In genomic region chr2:1858733-1859132, GRCh38 we compare ENCODE assay signal across 26 cellular contexts.
"Had no signal": no experiment of that assay in that cellular context is flagged by ENCODE, and none has a peak within 500 bp of the region (broad histone marks: within the 10 kb centered on the region; RNA-seq: fewer than 3 reads in every experiment).

No MANE protein-coding gene starts in this region.

- H3K27ac ChIP-seq: neutrophil, pancreas, psoas muscle, right atrium auricular region, right lobe of liver, sigmoid colon, stomach, thoracic aorta, thyroid gland, tibial nerve, upper lobe of left lung, vagina had no signal

- H3K9me3 ChIP-seq: neutrophil, pancreas, psoas muscle, right atrium auricular region, right lobe of liver, sigmoid colon, stomach, thoracic aorta, thyroid gland, tibial nerve, upper lobe of left lung, vagina had no signal

- ATAC-seq: naive thymus-derived CD8-positive, alpha-beta T cell; natural killer cell treated with Interleukin-12 subunit alpha and Interleukin-12 subunit beta and Interleukin-15 and Interleukin-18, amount 100 ng/mL, for 72 hours; pancreas; psoas muscle; right lobe of liver; stimulated activated effector memory CD8-positive, alpha-beta T cell treated with anti-CD3 and anti-CD28 coated beads, Interleukin-12 subunit alpha, Interleukin-12 subunit beta, amount 100 ng/mL, for 72 hours; stimulated activated naive B cell treated with anti-CD40 and anti-IgM and Interleukin-4, amounts not matched to agents 10 μg/mL and 1 μg/mL and 100 μg/mL, for 72 hours had no signal

- H3K27me3 ChIP-seq: right atrium auricular region, right lobe of liver, thyroid gland, vagina had no signal

- H3K4me3 ChIP-seq: pancreas, psoas muscle, right atrium auricular region, right lobe of liver, sigmoid colon, stomach, thoracic aorta, thyroid gland, tibial nerve, upper lobe of left lung, vagina had no signal

- DNase-seq: naive B cell; naive thymus-derived CD8-positive, alpha-beta T cell; nephron progenitor cell; pancreas; psoas muscle; retina; right lobe of liver; sigmoid colon; small intestine; stimulated activated CD4-positive, alpha-beta T cell treated with anti-CD3 and anti-CD28 coated beads, Interleukin-12 subunit alpha, Interleukin-12 subunit beta, amount 100 ng/mL, for 4 hours; stimulated activated CD4-positive, alpha-beta T cell treated with anti-CD3 and anti-CD28 coated beads, Interleukin-2, amount 100 ng/mL, for 24 hours; stimulated activated CD4-positive, alpha-beta T cell treated with anti-CD3 and anti-CD28 coated beads, Interleukin-2, amount 100 ng/mL, for 48 hours; stimulated activated CD4-positive, alpha-beta T cell treated with anti-CD3 and anti-CD28 coated beads, Interleukin-4, amount 100 ng/mL, for 24 hours; stimulated activated naive B cell treated with anti-CD40 and anti-IgM and Interleukin-4, amounts not matched to agents 10 μg/mL and 1 μg/mL and 100 μg/mL, for 72 hours; stimulated activated naive CD4-positive, alpha-beta T cell treated with Interleukin-2 at 50 U/mL for 16 hours; stomach; thyroid gland; trophoblast cell; upper lobe of left lung had no signal

- H3K4me1 ChIP-seq: pancreas, psoas muscle, right lobe of liver, stomach, vagina had no signal
